In genomic region chr11:105610796-105611361, GRCh38 we compare ENCODE assay signal across 11 cellular contexts. TPM values are rescaled to one million over a fixed set of nuclear protein-coding genes. Genes with fewer than 3 reads are reported as not detected.
DNase-seq lines count a peak whose midpoint lies in the region; ATAC-seq, FAIRE-seq and TF ChIP-seq lines count a peak whose summit lies in the region.
"Had no signal": no experiment of that assay in that cellular context is flagged by ENCODE, and none has a peak within 500 bp of the region (broad histone marks: within the 10 kb centered on the region; RNA-seq: fewer than 3 reads in every experiment).

No MANE protein-coding gene starts in this region.

- CTCF ChIA-PET in PC-3 (lab: Charles Lee) (no interaction called here), endothelial cell of umbilical vein (lab: Charles Lee) (interaction anchor here (1.8 to 2.0 kb wide), 2 partner anchors 14 to 252 kb away, joined by 4 to 7 read pairs; no protein-coding TSS in a partner anchor)

- H3K23ac ChIP-seq in neuronal stem cell (ENCODE audit: low read depth, low read length, poor library complexity) = no peak overlapping the region

- H3K9me1 ChIP-seq in endothelial cell of umbilical vein (replicated peaks; ENCODE audit: control insufficient read depth, extremely low read depth, insufficient read depth, low read length) = no peaks in the 10 kb centered on the region

- FAIRE-seq in endothelial cell of umbilical vein (lab: Jason Lieb, UNC) = no peak

- TF ChIP-seq CTCF in BE2C (IDR thresholded peaks at IDR 0.05; ENCODE audit: low read depth, low read length) (no peak), PC-3 (conservative IDR thresholded peaks at IDR 0.05; ENCODE audit: low read depth, low read length) (no peak), endothelial cell of umbilical vein (IDR thresholded peaks at IDR 0.05; ENCODE audit: extremely low read depth in 1 of 2, insufficient read depth in 1 of 2, low read depth in 1 of 2, low read length in 2 of 2) (no peak)

- ATAC-seq in PC-3 (no peak), GM21786 (IDR thresholded peaks at IDR 0.05; ENCODE audit: unreplicated experiment) (no peak)
- ATAC-seq: natural killer cell had no signal

- H2AFZ ChIP-seq in PC-3 (ENCODE audit: low read length) (no peak overlapping the region), endothelial cell of umbilical vein (ENCODE audit: low read depth, low read length) (peak overlapping the region; percentile 79), neuronal stem cell (ENCODE audit: low read length) (peak overlapping the region; percentile 95)

- dilution Hi-C loops in endothelial cell of umbilical vein (cut with MboI; ENCODE audit: extremely low pct_ligation_motif_present, low sequenced_read_pairs) = no loop called here

- BruUV-seq in PC-3 (replicated peaks; lab: Mats Ljungman, UMichigan) (no TSS peak), endothelial cell of umbilical vein (replicated peaks; lab: Mats Ljungman, UMichigan) (no TSS peak)

- no peak overlapping the region for H2AK5ac ChIP-seq in neuronal stem cell (ENCODE audit: low read depth, low read length)

- no peak overlapping the region for H4K8ac ChIP-seq in neuronal stem cell (ENCODE audit: low read depth, low read length)

- H3K36me3 ChIP-seq in BE2C (no peaks in the 10 kb centered on the region), PC-3 (ENCODE audit: low read depth, low read length) (no peaks in the 10 kb centered on the region), endothelial cell of umbilical vein (ENCODE audit: control insufficient read depth in 2 of 2, extremely low read depth in 1 of 2, insufficient read depth in 2 of 2, low read length in 2 of 2) (no peaks in the 10 kb centered on the region), neuronal stem cell (replicated peaks in 1 of 2; ENCODE audit: control insufficient read depth in 2 of 2, insufficient read depth in 2 of 2, low read length in 2 of 2) (no peaks in the 10 kb centered on the region)

- H3K9ac ChIP-seq in PC-3 (ENCODE audit: low read length) (no peak overlapping the region), endothelial cell of umbilical vein (replicated peaks; ENCODE audit: extremely low read depth, insufficient read depth, low read length) (no peak overlapping the region), neuronal stem cell (ENCODE audit: low read depth, low read length, poor library complexity) (no peak overlapping the region)

- no peaks in the 10 kb centered on the region for H3K79me1 ChIP-seq in neuronal stem cell (ENCODE audit: low read depth, low read length)

- H3K27ac ChIP-seq in PC-3 (ENCODE audit: low read length) (no peak overlapping the region), endothelial cell of umbilical vein (ENCODE audit: insufficient read depth, low read depth, low read length) (no peak overlapping the region), neuronal stem cell (replicated peaks; ENCODE audit: low read length) (no peak overlapping the region)

- H4K20me1 ChIP-seq in PC-3 (ENCODE audit: low read length) = no peaks in the 10 kb centered on the region
- no peaks in the 10 kb centered on the region for H4K20me1 ChIP-seq in endothelial cell of umbilical vein (replicated peaks; ENCODE audit: control insufficient read depth, extremely low read depth, insufficient read depth, low read length)

- H2BK12ac ChIP-seq in neuronal stem cell (ENCODE audit: low read length) = no peak overlapping the region

- no peak overlapping the region for H3K14ac ChIP-seq in neuronal stem cell (ENCODE audit: low read length)

- H4K91ac ChIP-seq in neuronal stem cell (ENCODE audit: low read depth, low read length, poor library complexity) = no peak overlapping the region

- H3K18ac ChIP-seq in neuronal stem cell (ENCODE audit: low read length) = no peak overlapping the region

- TF ChIP-seq POLR2A in endothelial cell of umbilical vein (IDR thresholded peaks at IDR 0.05; ENCODE audit: low read depth, low read length) = no peak

- DNase-seq in BE2C (no peak), PC-3 (no peak), endothelial cell of umbilical vein (ENCODE audit: low read depth, low spot score) (peak; percentile 12), neuronal stem cell (ENCODE audit: low spot score) (no peak), ureter (ENCODE audit: low spot score) (no peak), DMS79 (lab: John Stamatoyannopoulos, UW) (no peak), inferior parietal cortex (ENCODE audit: extremely low spot score) (no peak)
- DNase-seq: Kasumi-1, natural killer cell, SIG-M5 had no signal

- intact Hi-C loops in PC-3 (cut with micrococcal nuclease) = no loop called here
- intact Hi-C loops in endothelial cell of umbilical vein (cut with micrococcal nuclease) = loop anchor here (2.0 to 10.0 kb wide), 2 partner anchors 20 to 366 kb away; no protein-coding TSS in a partner anchor

- WGBS in neuronal stem cell (ENCODE audit: extremely low coverage in 2 of 2, insufficient read length in 2 of 2, insufficient replicate concordance in 1 of 2), 2 donors = no CpG with 5 or more reads among the region's 15 CpGs

- no peak overlapping the region for H2BK120ac ChIP-seq in neuronal stem cell (ENCODE audit: low read depth, low read length)

- no peak overlapping the region for H3K4ac ChIP-seq in neuronal stem cell (ENCODE audit: low read length)

- H3K27me3 ChIP-seq in BE2C (no peaks in the 10 kb centered on the region), PC-3 (ENCODE audit: low read length) (peaks cover 37% of the 10 kb centered on the region), endothelial cell of umbilical vein (ENCODE audit: control insufficient read depth in 2 of 2, insufficient read depth in 2 of 2, low read length in 2 of 2) (peaks cover 28 to 30% of the 10 kb centered on the region in 2 experiments), neuronal stem cell (ENCODE audit: control insufficient read depth in 3 of 3, insufficient read depth in 3 of 3, low read depth in 1 of 3, low read length in 3 of 3) (peaks cover 0 to 3% (median 0%) of the 10 kb centered on the region in 3 experiments)

- H3K79me2 ChIP-seq in PC-3 (ENCODE audit: low read length) (no peaks in the 10 kb centered on the region), endothelial cell of umbilical vein (ENCODE audit: control insufficient read depth, insufficient read depth, low read length) (no peaks in the 10 kb centered on the region)

- H3K4me1 ChIP-seq in BE2C (no peaks in the 10 kb centered on the region), PC-3 (ENCODE audit: insufficient read depth, low read length) (0 out of 2 replicates have a peak, but pooled peaks cover 3% of the 10 kb centered on the region), endothelial cell of umbilical vein (ENCODE audit: control insufficient read depth, extremely low read depth, insufficient read depth, low read length) (peaks cover 17% of the 10 kb centered on the region), neuronal stem cell (ENCODE audit: control insufficient read depth in 2 of 2, insufficient read depth in 1 of 2, low read depth in 1 of 2, low read length in 2 of 2) (peaks cover 8 to 18% of the 10 kb centered on the region in 2 donors)

- no peaks in the 10 kb centered on the region for H3K9me3 ChIP-seq in BE2C
- H3K9me3 ChIP-seq in PC-3 (ENCODE audit: low read length) = no peaks in the 10 kb centered on the region
- H3K9me3 ChIP-seq in endothelial cell of umbilical vein (replicated peaks; ENCODE audit: control insufficient read depth, insufficient read depth, low read length) = no peaks in the 10 kb centered on the region
- no peaks in the 10 kb centered on the region for H3K9me3 ChIP-seq in neuronal stem cell (replicated peaks in 1 of 2; ENCODE audit: control insufficient read depth in 2 of 2, insufficient read depth in 1 of 2, low read depth in 1 of 2, low read length in 2 of 2)

- H2BK15ac ChIP-seq in neuronal stem cell (ENCODE audit: low read length) = no peak overlapping the region

- H3K4me2 ChIP-seq in PC-3 (ENCODE audit: low read length) = peak overlapping the region; percentile 34
- H3K4me2 ChIP-seq in endothelial cell of umbilical vein (ENCODE audit: insufficient read depth, low read length) = peak overlapping the region; percentile 94
- peak overlapping the region; percentile 86 for H3K4me2 ChIP-seq in neuronal stem cell (ENCODE audit: insufficient read depth, low read length, poor library complexity, severe bottlenecking)

- H3K4me3 ChIP-seq in BE2C (ENCODE audit: low read depth, low read length) = peak overlapping the region; percentile 81
- no peak overlapping the region for H3K4me3 ChIP-seq in PC-3 (ENCODE audit: low read length)
- H3K4me3 ChIP-seq in endothelial cell of umbilical vein (replicated peaks in 1 of 3; ENCODE audit: insufficient read depth in 1 of 3, low read depth in 1 of 3, low read length in 3 of 3) = peak overlapping the region; percentile 17 to 66 (median 41)
- peak overlapping the region; percentile 63 to 81 for H3K4me3 ChIP-seq in neuronal stem cell (ENCODE audit: low read length in 2 of 2)

- no peaks in the 10 kb centered on the region for H3F3A ChIP-seq in PC-3 (ENCODE audit: low read length, unreplicated experiment)

- H3K9me2 ChIP-seq in PC-3 (replicated peaks; ENCODE audit: low read length) = no peaks in the 10 kb centered on the region

- peak overlapping the region; percentile 82 for H2BK5ac ChIP-seq in neuronal stem cell (ENCODE audit: low read length)

- POLR2A ChIA-PET in PC-3 (lab: Charles Lee; ENCODE audit: unreplicated experiment) (no interaction called here), endothelial cell of umbilical vein (lab: Charles Lee) (no interaction called here)

TF ChIP-seq in endothelial cell of umbilical vein, 7 proteins besides CTCF, POLR2A, EP300 and RAD21:
- no peak for TF ChIP-seq GATA2 (IDR thresholded peaks at IDR 0.05; ENCODE audit: insufficient read depth, insufficient read length, low read depth, low read length)
- TF ChIP-seq EZH2 (IDR thresholded peaks at IDR 0.05; ENCODE audit: borderline replicate concordance, low read depth, low read length, severe bottlenecking) = peak; percentile 52
- no peak for TF ChIP-seq JUN (IDR thresholded peaks at IDR 0.05; ENCODE audit: borderline replicate concordance, insufficient read depth, insufficient read length, low read depth)

RNA-seq across cellular contexts. Expression of gene GRIA4, which starts 1.0 kb away (rescaled TPM):
- 64.1 TPM for polyA plus RNA-seq in BE2C (2012; ENCODE audit: insufficient read depth, insufficient read length, low read depth)
- total RNA-seq in PC-3 (2014; rRNA removed) (not detected in 2 replicates), endothelial cell of umbilical vein (not detected in 2 replicates), ureter (not detected)
- not detected in 2 replicates for polyA plus RNA-seq in endothelial cell of umbilical vein
- not detected in 2 replicates for polyA plus RNA-seq in endothelial cell of umbilical vein (2011; cell fraction: cytosol; rRNA removed)
- polyA plus RNA-seq in endothelial cell of umbilical vein (2011; cell fraction: nucleus; rRNA removed) = not detected in 2 replicates
- polyA plus RNA-seq in endothelial cell of umbilical vein (2012) = not detected in 2 replicates
- polyA minus RNA-seq in endothelial cell of umbilical vein = not detected in 2 replicates
- not detected for polyA minus RNA-seq in endothelial cell of umbilical vein (2011; cell fraction: cytosol; rRNA and poly(A)+ RNA removed)
- polyA minus RNA-seq in endothelial cell of umbilical vein (2011; cell fraction: nucleus; rRNA and poly(A)+ RNA removed) = not detected in 2 replicates
- polyA plus RNA-seq in neuronal stem cell (2013, experiment 1 of 2) = 4.1 TPM
- 3.6 TPM for polyA plus RNA-seq in neuronal stem cell (2013, experiment 2 of 2)
- total RNA-seq: natural killer cell had no signal

Comparison
In these comparisons a context has a peak if more than half of its experiments do, and no peak if none do; other contexts are left out.
1. H3K4me2 ChIP-seq: peak in every context shown above with its lines; median percentile 94 in endothelial cell of umbilical vein; 86 in neuronal stem cell; 34 in PC-3.